ENCODE assay signal across 18 cellular contexts in the genomic region with DNA sequence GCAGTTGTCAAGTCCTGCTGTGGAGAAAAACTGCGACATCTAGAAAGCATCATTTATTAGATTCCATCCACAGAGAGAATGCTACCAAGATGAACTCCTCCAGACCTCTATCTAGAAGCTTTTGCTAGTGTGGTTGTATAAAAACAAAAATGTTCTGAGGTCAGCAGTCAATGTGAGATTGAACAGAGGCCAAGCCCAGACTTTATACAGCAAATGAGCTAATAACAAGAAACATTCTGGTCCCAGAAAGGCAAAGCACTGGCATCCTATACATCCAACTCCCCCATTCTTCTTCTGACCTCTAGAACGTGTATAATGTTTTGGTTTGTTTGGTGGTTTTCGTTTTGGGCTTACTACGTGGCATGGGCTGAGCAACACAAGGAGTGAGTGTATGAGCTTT.
"Had no signal": no experiment of that assay in that cellular context is flagged by ENCODE, and none has a peak within 500 bp of the region (broad histone marks: within the 10 kb centered on the region; RNA-seq: fewer than 3 reads in every experiment).

No MANE protein-coding gene starts in this region.

- H3K36me3 ChIP-seq: ascending aorta, gastrocnemius medialis, left ventricle myocardium inferior, prostate gland had no signal

- H3K27me3 ChIP-seq: ascending aorta, gastrocnemius medialis had no signal

- H3K4me3 ChIP-seq: ascending aorta, gastrocnemius medialis, left ventricle myocardium inferior, prostate gland had no signal

- H3K27ac Mint-ChIP-seq: activated CD4-positive, alpha-beta memory T cell treated with anti-CD3 and anti-CD28 coated beads for 36 hours; activated naive CD8-positive, alpha-beta T cell treated with anti-CD3 and anti-CD28 coated beads, Interleukin-2, amount 10 ng/mL, durations not matched to agents 7 days and 5 days; activated T-cell treated with anti-CD3 and anti-CD28 coated beads, Interleukin-2, amount 50 U/mL, for 72 hours; memory B cell had no signal

- H3K36me3 Mint-ChIP-seq: activated CD4-positive, alpha-beta memory T cell treated with anti-CD3 and anti-CD28 coated beads for 36 hours; activated naive CD8-positive, alpha-beta T cell treated with anti-CD3 and anti-CD28 coated beads, Interleukin-2, amount 10 ng/mL, durations not matched to agents 7 days and 5 days; memory B cell had no signal

- H3K9me3 ChIP-seq: ascending aorta, gastrocnemius medialis, left ventricle myocardium inferior, prostate gland had no signal

- H3K4me3 Mint-ChIP-seq: activated CD4-positive, alpha-beta memory T cell treated with anti-CD3 and anti-CD28 coated beads for 36 hours; activated naive CD8-positive, alpha-beta T cell treated with anti-CD3 and anti-CD28 coated beads, Interleukin-2, amount 10 ng/mL, durations not matched to agents 7 days and 5 days; activated T-cell treated with anti-CD3 and anti-CD28 coated beads, Interleukin-2, amount 50 U/mL, for 72 hours; memory B cell; neural crest cell had no signal

- H3K9me3 Mint-ChIP-seq: activated CD4-positive, alpha-beta memory T cell treated with anti-CD3 and anti-CD28 coated beads for 36 hours; activated naive CD8-positive, alpha-beta T cell treated with anti-CD3 and anti-CD28 coated beads, Interleukin-2, amount 10 ng/mL, durations not matched to agents 7 days and 5 days; activated T-cell treated with anti-CD3 and anti-CD28 coated beads, Interleukin-2, amount 50 U/mL, for 72 hours; memory B cell; neural crest cell had no signal

- H3K4me1 ChIP-seq: ascending aorta, prostate gland had no signal

- ATAC-seq: activated T-cell treated with anti-CD3 and anti-CD28 coated beads, Interleukin-2, amount 50 U/mL, for 72 hours; gastrocnemius medialis; sciatic nerve had no signal

- FAIRE-seq: kidney had no signal

- DNase-seq: activated CD4-positive, alpha-beta memory T cell treated with anti-CD3 and anti-CD28 coated beads for 36 hours; activated CD8-positive, alpha-beta memory T cell treated with anti-CD3 and anti-CD28 coated beads, Interleukin-2, amount 50 U/mL, for 4 hours; activated naive CD8-positive, alpha-beta T cell treated with anti-CD3 and anti-CD28 coated beads, Interleukin-2, amount 10 ng/mL, durations not matched to agents 7 days and 5 days; activated T-cell treated with anti-CD3 and anti-CD28 coated beads, Interleukin-2, amount 50 U/mL, for 72 hours; central memory CD4-positive, alpha-beta T cell; dermis blood vessel endothelial cell; gastrocnemius medialis; kidney; left ventricle myocardium inferior; stimulated activated naive CD4-positive, alpha-beta T cell; T-helper 1 cell; trophoblast cell had no signal

- H3K27ac ChIP-seq: ascending aorta, gastrocnemius medialis, prostate gland, VCaP had no signal
